In genomic region chr2:241009601-241010530, GRCh38 we compare ENCODE assay signal across 9 cellular contexts. TPM values are rescaled to one million over a fixed set of nuclear protein-coding genes. Genes with fewer than 3 reads are reported as not detected.
A peak's percentile ranks its signal among the peaks of the same experiment; 100 is the strongest.
DNase-seq lines count a peak whose midpoint lies in the region; ATAC-seq, FAIRE-seq and TF ChIP-seq lines count a peak whose summit lies in the region.
"Had no signal": no experiment of that assay in that cellular context is flagged by ENCODE, and none has a peak within 500 bp of the region (broad histone marks: within the 10 kb centered on the region; RNA-seq: fewer than 3 reads in every experiment).

No MANE protein-coding gene starts in this region.

- no peaks in the 10 kb centered on the region for H3K36me3 Mint-ChIP-seq in activated T-helper 17 cell treated with anti-CD3 and anti-CD28 coated beads, Interleukin-2, amount 50 U/mL, for 72 hours (ENCODE audit: low read depth)
- H3K36me3 Mint-ChIP-seq in naive thymus-derived CD8-positive, alpha-beta T cell, result peaks cover 6 to 10% (median 8%) of the 10 kb centered on the region in 3 donors

- POLR2A ChIA-PET in naive thymus-derived CD8-positive, alpha-beta T cell (lab: Charles Lee), result interaction anchor here (0.7 to 3.3 kb wide), 26 partner anchors 9 to 140 kb away, joined by 3 to 31 read pairs (median 4); partner anchors contain the start of genes MTERF4, PASK, PPP1R7 and SNED1

- peaks cover 4% of the 10 kb centered on the region for H3K4me1 Mint-ChIP-seq in activated T-helper 17 cell treated with anti-CD3 and anti-CD28 coated beads, Interleukin-2, amount 50 U/mL, for 72 hours
- H3K4me1 Mint-ChIP-seq in naive thymus-derived CD8-positive, alpha-beta T cell, result peaks cover 37 to 82% (median 61%) of the 10 kb centered on the region in 4 donors

- no peaks in the 10 kb centered on the region for H3K27me3 ChIP-seq in HUES64 (ENCODE audit: insufficient read depth, low read length)

- TF ChIP-seq CTCF in AG10803 (conservative IDR thresholded peaks at IDR 0.05; ENCODE audit: low read length), result peak; percentile 5

- peaks cover 14% of the 10 kb centered on the region for H3K4me1 ChIP-seq in HUES64 (ENCODE audit: insufficient read depth, low read length)

- peaks cover 14% of the 10 kb centered on the region; the same call in 1 of the 2 replicates for H3K9me3 ChIP-seq in HUES64 (ENCODE audit: insufficient read depth, low read depth, low read length)

- DNase-seq in AG10803 (ENCODE audit: low read depth), result peak; percentile 76
- peak; percentile 78 for DNase-seq in fibroblast of the conjunctiva (ENCODE audit: low read depth)
- DNase-seq in naive thymus-derived CD8-positive, alpha-beta T cell, result peak; percentile 43 to 85 (median 68)
- DNase-seq in urothelium cell line (ENCODE audit: low spot score), result peak; percentile 46
- no peak for DNase-seq in MV-4-11 (lab: John Stamatoyannopoulos, UW)

- peaks cover 10% of the 10 kb centered on the region for H3K9me3 Mint-ChIP-seq in activated T-helper 17 cell treated with anti-CD3 and anti-CD28 coated beads, Interleukin-2, amount 50 U/mL, for 72 hours
- H3K9me3 Mint-ChIP-seq in naive thymus-derived CD8-positive, alpha-beta T cell, result peaks cover 5 to 16% (median 9%) of the 10 kb centered on the region in 9 donors

- H3K36me3 ChIP-seq in HUES64 (ENCODE audit: insufficient read depth, low read length), result no peaks in the 10 kb centered on the region

- peak overlapping the region; percentile 48 for H3K4me3 Mint-ChIP-seq in activated T-helper 17 cell treated with anti-CD3 and anti-CD28 coated beads, Interleukin-2, amount 50 U/mL, for 72 hours
- peak overlapping the region; percentile 58 to 90 (median 78) for H3K4me3 Mint-ChIP-seq in naive thymus-derived CD8-positive, alpha-beta T cell

- peak overlapping the region; percentile 90 for H3K27ac ChIP-seq in HUES64 (ENCODE audit: low read depth, low read length)
- H3K27ac ChIP-seq: epithelial cell of prostate had no signal

- H3K27me3 Mint-ChIP-seq in activated T-helper 17 cell treated with anti-CD3 and anti-CD28 coated beads, Interleukin-2, amount 50 U/mL, for 72 hours, result peaks cover 12% of the 10 kb centered on the region
- no peaks in the 10 kb centered on the region for H3K27me3 Mint-ChIP-seq in naive thymus-derived CD8-positive, alpha-beta T cell

- H3K27ac Mint-ChIP-seq in activated T-helper 17 cell treated with anti-CD3 and anti-CD28 coated beads, Interleukin-2, amount 50 U/mL, for 72 hours, result no peak overlapping the region
- peak overlapping the region; percentile 88 to 97 (median 96) for H3K27ac Mint-ChIP-seq in naive thymus-derived CD8-positive, alpha-beta T cell

- peak; percentile 76 for ATAC-seq in activated T-helper 17 cell treated with anti-CD3 and anti-CD28 coated beads, Interleukin-2, amount 50 U/mL, for 72 hours (replicated peaks)
- ATAC-seq in naive thymus-derived CD8-positive, alpha-beta T cell, result peak; percentile 75 to 87
- no peak for ATAC-seq in GM19467 (IDR thresholded peaks at IDR 0.05; ENCODE audit: unreplicated experiment)

- H3K4me3 ChIP-seq in AG10803 (ENCODE audit: low read length) (peak overlapping the region; percentile 48), HUES64 (ENCODE audit: low read length) (peak overlapping the region; percentile 40)

- WGBS in HUES64, result 8% methylated on average over 28 of the region's 28 CpGs

- no peak for FAIRE-seq in urothelium cell line (lab: Jason Lieb, UNC)

- H3K9ac ChIP-seq in HUES64 (ENCODE audit: low read depth, low read length), result peak overlapping the region; percentile 58

RNA-seq across cellular contexts. Expression of gene SNED1, which starts 11.4 kb away (rescaled TPM):
- polyA plus RNA-seq in HUES64 (2013, experiment 1 of 2), result 0.20 TPM
- polyA plus RNA-seq in HUES64 (2013, experiment 2 of 2), result 0.38 TPM
- total RNA-seq in activated T-helper 17 cell treated with anti-CD3 and anti-CD28 coated beads, Interleukin-2, amount 50 U/mL, for 72 hours, result 1 to 10 TPM; 3.0 to 4.8 TPM
- 10 to 100 TPM; 91.8 to 99.9 TPM for total RNA-seq in naive thymus-derived CD8-positive, alpha-beta T cell
- 1 to 10 TPM in 2 of 3 donors, under 1 TPM in 1; 0.60 to 3.0 (median 1.4) TPM for polyA plus RNA-seq in naive thymus-derived CD8-positive, alpha-beta T cell

Comparison
In these comparisons a context has a peak if more than half of its experiments do, and no peak if none do; other contexts are left out.
1. RNA of gene SNED1, which starts 11.4 kb away (total RNA-seq): 91.8 to 99.9 TPM in naive thymus-derived CD8-positive, alpha-beta T cell; 3.0 to 4.8 TPM in activated T-helper 17 cell treated with anti-CD3 and anti-CD28 coated beads, Interleukin-2, amount 50 U/mL, for 72 hours; every median in the first group is over 10 times any median in the second.